In the genomic region with DNA sequence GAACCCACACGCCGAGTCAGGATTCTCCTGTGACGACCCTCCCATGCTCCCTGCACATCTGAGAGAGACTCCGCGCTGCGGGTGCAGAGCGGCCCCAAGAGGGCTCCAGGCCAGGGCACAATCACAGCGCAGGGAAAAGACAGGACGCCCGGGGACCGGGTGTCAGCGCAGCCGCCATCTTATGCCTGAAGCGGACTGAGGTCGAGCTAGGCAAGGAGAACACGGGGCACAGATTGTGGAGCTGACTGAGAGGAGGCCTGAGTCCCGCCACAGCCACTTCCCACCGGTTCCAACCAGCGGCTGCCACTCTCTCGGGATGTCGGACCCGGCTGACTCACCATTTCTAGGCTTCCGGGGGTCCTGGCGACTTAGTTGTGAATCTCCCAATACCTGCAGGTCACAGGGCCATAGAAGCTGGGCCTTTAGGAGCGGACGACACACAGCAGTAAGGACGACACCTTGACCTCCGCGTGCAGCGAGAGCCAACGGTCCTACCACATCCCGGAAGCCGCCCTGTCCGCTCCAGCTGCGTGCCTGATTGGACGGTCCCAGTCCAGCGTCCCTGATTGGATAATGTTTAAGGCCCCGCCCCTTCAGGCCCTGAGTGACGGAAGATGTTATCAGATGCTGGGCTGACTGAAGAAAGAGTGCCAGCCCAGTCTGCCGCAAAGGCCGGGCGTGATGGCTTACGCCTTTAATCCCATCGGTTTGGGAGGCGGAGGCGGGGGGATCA, we compare ENCODE assay signal across 9 cellular contexts. TPM values are rescaled to one million over a fixed set of nuclear protein-coding genes. Genes with fewer than 3 reads are reported as not detected.
DNase-seq lines count a peak whose midpoint lies in the region; ATAC-seq lines count a peak whose summit lies in the region.
"Had no signal": no experiment of that assay in that cellular context is flagged by ENCODE, and none has a peak within 500 bp of the region (broad histone marks: within the 10 kb centered on the region; RNA-seq: fewer than 3 reads in every experiment).

A gene (minus strand): TSS at position 487 of the 733 bp plus-strand sequence. CDS start 146 bp downstream, at position 341.

- no peaks in the 10 kb centered on the region for H3K4me1 ChIP-seq in rectal smooth muscle tissue (ENCODE audit: control insufficient read depth, insufficient read depth, low read length)

- peak within 1 kb of the TSS; percentile 70 for H3K27ac ChIP-seq in rectal smooth muscle tissue (ENCODE audit: low read depth, low read length)

- H3K9ac ChIP-seq in rectal smooth muscle tissue (ENCODE audit: low read length) = no peak within 1 kb of the TSS

- no peaks in the 10 kb centered on the region for H3K27me3 ChIP-seq in rectal smooth muscle tissue (ENCODE audit: control insufficient read depth, insufficient read depth, low read length)

- H3K4me3 ChIP-seq in rectal smooth muscle tissue (ENCODE audit: low read length) = peak within 1 kb of the TSS; percentile 60

- DNase-seq in Daoy (ENCODE audit: low read depth) = peak; percentile 70
- peak in 48 of 58 donors; percentile 1 to 72 (median 16) for DNase-seq in anterior cingulate cortex (lab: John Stamatoyannopoulos, UW)
- peak; percentile 19 for DNase-seq in iris pigment epithelial cell (ENCODE audit: low read depth)
- no peak for DNase-seq in NCI-H510A treated with DMSO at 0.1 percent for 48 hours (lab: John Stamatoyannopoulos, UW)
- no peak for DNase-seq in stimulated activated CD4-positive, alpha-beta T cell treated with anti-CD3 and anti-CD28 coated beads, Interleukin-4, amount 100 ng/mL, for 4 hours
- DNase-seq: T-cell had no signal

- ATAC-seq in HG02588 (IDR thresholded peaks at IDR 0.05; ENCODE audit: unreplicated experiment) (no peak), HG02678 (IDR thresholded peaks at IDR 0.05; ENCODE audit: unreplicated experiment) (no peak)
- ATAC-seq: T-cell had no signal

- H3K36me3 ChIP-seq in rectal smooth muscle tissue (ENCODE audit: control insufficient read depth, insufficient read depth, low read length) = no peaks in the 10 kb centered on the region

RNA-seq across cellular contexts. Expression of the gene that starts here (rescaled TPM):
- total RNA-seq in Daoy (2014; rRNA removed; shearing (Covaris generic)) = 0.46 and 1.0 TPM in 2 replicates
- total RNA-seq: T-cell had no signal

Comparison
In these comparisons a context has a peak if more than half of its experiments do, and no peak if none do; other contexts are left out.
1. DNase-seq: peak in Daoy (single experiment), anterior cingulate cortex (48 of 58) and iris pigment epithelial cell (single experiment); none in NCI-H510A treated with DMSO at 0.1 percent for 48 hours (single experiment) and stimulated activated CD4-positive, alpha-beta T cell treated with anti-CD3 and anti-CD28 coated beads, Interleukin-4, amount 100 ng/mL, for 4 hours (0 of 2).